Comparison of ENCODE assay signal across 9 cellular contexts in the genomic region with DNA sequence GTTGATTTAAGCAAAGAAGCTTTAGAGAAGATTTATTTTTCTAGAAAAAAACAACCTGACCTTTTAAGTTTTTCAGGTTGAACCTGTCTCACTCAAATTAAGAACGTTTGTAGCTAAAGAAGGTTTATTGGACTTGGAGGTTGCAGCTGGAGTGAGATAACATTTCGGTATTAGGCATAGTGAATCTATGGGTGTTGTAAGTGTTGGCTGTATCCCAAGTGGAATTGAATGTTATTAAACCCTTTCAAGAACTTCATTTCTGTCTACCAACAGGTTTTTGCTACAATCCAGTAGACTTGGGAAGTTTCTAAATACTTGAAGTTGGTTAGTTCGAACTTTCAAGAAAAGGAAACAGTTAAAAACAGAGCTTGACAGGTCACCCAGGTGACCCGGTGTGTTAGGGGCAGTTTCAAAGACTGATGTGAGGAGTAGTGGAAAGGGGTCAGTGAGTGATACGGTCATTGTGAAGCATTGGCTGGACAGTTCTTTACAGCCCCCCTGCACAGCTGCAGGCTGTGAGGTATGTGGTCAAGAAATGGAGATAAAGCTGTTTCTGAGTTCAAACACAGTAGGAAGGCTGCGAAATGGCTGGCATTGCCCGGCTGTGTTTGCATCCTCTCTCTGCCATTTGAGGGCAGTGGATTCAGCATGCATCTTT. TPM values are rescaled to one million over a fixed set of nuclear protein-coding genes. Genes with fewer than 3 reads are reported as not detected.
A peak's percentile ranks its signal among the peaks of the same experiment; 100 is the strongest.
DNase-seq lines count a peak whose midpoint lies in the region; ATAC-seq, FAIRE-seq and TF ChIP-seq lines count a peak whose summit lies in the region.
"Had no signal": no experiment of that assay in that cellular context is flagged by ENCODE, and none has a peak within 500 bp of the region (broad histone marks: within the 10 kb centered on the region; RNA-seq: fewer than 3 reads in every experiment).

No MANE protein-coding gene starts in this region.

- H3K27ac Mint-ChIP-seq in activated T-helper 2 cell treated with anti-CD3 and anti-CD28 coated beads, Interferon-gamma antibody, Interleukin-2, Interleukin-4, amounts not matched to agents 10 μg/mL and 5 μg/mL and 100 μg/mL, durations not matched to agents 14 hours and 24 hours and 36 hours = peak overlapping the region; percentile 94

- dilution Hi-C loops in keratinocyte (cut with MboI; ENCODE audit: extremely low pct_ligation_motif_present, low sequenced_read_pairs) = no loop called here

- no peaks in the 10 kb centered on the region for H3K9me3 Mint-ChIP-seq in activated T-helper 2 cell treated with anti-CD3 and anti-CD28 coated beads, Interferon-gamma antibody, Interleukin-2, Interleukin-4, amounts not matched to agents 10 μg/mL and 5 μg/mL and 100 μg/mL, durations not matched to agents 14 hours and 24 hours and 36 hours

- peak overlapping the region; percentile 77; the same call in 1 of the 2 replicates for H3K4me2 ChIP-seq in HepG2 (ENCODE audit: low read depth, low read length)
- H3K4me2 ChIP-seq in keratinocyte (ENCODE audit: control insufficient read depth, extremely low read depth, insufficient read depth, low read depth, low read length) = peak overlapping the region; percentile 38

- intact Hi-C loops in HepG2 (cut with micrococcal nuclease; ENCODE audit: unreplicated experiment) (loop anchor here (10.0 kb wide), 1 partner anchor 184 kb away; a partner anchor contains a TSS), right lobe of liver (cut with DNase I) (loop anchor here in 1 of 2 donors (10.0 kb wide), 1 partner anchor 136 kb away; no protein-coding TSS in a partner anchor), vagina (cut with DNase I) (no loop called here), spleen (cut with DNase I; ENCODE audit: low total_unique reads) (loop anchor here (5.0 to 10.0 kb wide), 2 partner anchors 39 to 126 kb away; a partner anchor contains a TSS)
- intact Hi-C loops in activated T-helper 2 cell treated with anti-CD3 and anti-CD28 coated beads, Interferon-gamma antibody, Interleukin-2, Interleukin-4, amounts not matched to agents 10 μg/mL and 5 μg/mL and 100 μg/mL, durations not matched to agents 14 hours and 24 hours and 36 hours (cut with micrococcal nuclease) = loop anchor here (5.0 to 10.0 kb wide), 2 partner anchors 184 to 424 kb away; a partner anchor contains a TSS

- H3K4me3 ChIP-seq in HepG2 (replicated peaks in 1 of 3; ENCODE audit: insufficient read depth in 1 of 3, low read depth in 2 of 3, low read length in 3 of 3) (no peak overlapping the region; a peak in 1 of 6 replicates), right lobe of liver (no peak overlapping the region), keratinocyte (ENCODE audit: control insufficient read depth in 2 of 3, extremely low read depth in 1 of 3, insufficient read depth in 2 of 3, low read depth in 1 of 3, low read length in 3 of 3) (no peak overlapping the region), vagina (peak overlapping the region in 1 of 2 donors; percentile 97), spleen (peak overlapping the region in 2 of 8 donors; percentile 94 to 97)

- H3K27me3 Mint-ChIP-seq in activated T-helper 2 cell treated with anti-CD3 and anti-CD28 coated beads, Interferon-gamma antibody, Interleukin-2, Interleukin-4, amounts not matched to agents 10 μg/mL and 5 μg/mL and 100 μg/mL, durations not matched to agents 14 hours and 24 hours and 36 hours (ENCODE audit: low read depth) = no peaks in the 10 kb centered on the region

- no peaks in the 10 kb centered on the region for H3K36me3 ChIP-seq in HepG2 (replicated peaks in 1 of 2; ENCODE audit: control insufficient read depth in 1 of 2, insufficient read depth in 2 of 2, low read length in 2 of 2)
- H3K36me3 ChIP-seq in right lobe of liver = no peaks in the 10 kb centered on the region
- H3K36me3 ChIP-seq in keratinocyte (ENCODE audit: control insufficient read depth in 2 of 2, extremely low read depth in 1 of 2, insufficient read depth in 2 of 2, low read length in 2 of 2) = no peaks in the 10 kb centered on the region
- no peaks in the 10 kb centered on the region for H3K36me3 ChIP-seq in vagina
- peaks cover 0 to 8% (median 0%) of the 10 kb centered on the region in 6 donors for H3K36me3 ChIP-seq in spleen

- WGBS in HepG2 (ENCODE audit: low lambda C conversion rate) = 82% methylated on average over 7 of the region's 7 CpGs
- 45% methylated on average over 5 of the region's 7 CpGs for WGBS in right lobe of liver (ENCODE audit: insufficient coverage, low coverage, low lambda C conversion rate, missing lambda C conversion rate)
- 71 to 80% (median 74%) methylated on average over 7 of the region's 7 CpGs for WGBS in spleen, 5 donors

- DNase-seq in HepG2 (ENCODE audit: low spot score) (no peak), right lobe of liver (no peak), keratinocyte (ENCODE audit: low read depth, low spot score) (no peak), vagina (ENCODE audit: extremely low spot score in 2 of 2) (no peak), spleen (no peak), GM10248 (ENCODE audit: extremely low spot score) (no peak), inferior parietal cortex (ENCODE audit: extremely low spot score) (no peak)
- no peak for DNase-seq in activated T-helper 2 cell treated with anti-CD3 and anti-CD28 coated beads, Interferon-gamma antibody, Interleukin-2, Interleukin-4, amounts not matched to agents 10 μg/mL and 5 μg/mL and 100 μg/mL, durations not matched to agents 14 hours and 24 hours and 36 hours (ENCODE audit: low spot score)
- DNase-seq: NCI-H526 treated with DMSO at 0.1 percent for 48 hours had no signal

- peaks cover 14% of the 10 kb centered on the region; the same call in 1 of the 2 replicates for H4K20me1 ChIP-seq in HepG2 (ENCODE audit: insufficient read depth, low read length)
- H4K20me1 ChIP-seq in keratinocyte (ENCODE audit: control insufficient read depth, extremely low read depth, insufficient read depth, low read length) = no peaks in the 10 kb centered on the region

- BruUV-seq in HepG2 (replicated peaks; lab: Mats Ljungman, UMichigan) = no TSS peak

- H3K4me1 ChIP-seq in HepG2 (ENCODE audit: insufficient read depth, low read length) (peaks cover 47% of the 10 kb centered on the region), right lobe of liver (peaks cover 0 to 15% (median 3%) of the 10 kb centered on the region in 4 donors), keratinocyte (ENCODE audit: control insufficient read depth, extremely low read depth, insufficient read depth, low read length) (peaks cover 10% of the 10 kb centered on the region), vagina (peaks cover 44% of the 10 kb centered on the region), spleen (peaks cover 27 to 74% (median 46%) of the 10 kb centered on the region in 6 donors)

- peaks cover 24% of the 10 kb centered on the region for H3K79me2 ChIP-seq in HepG2 (ENCODE audit: insufficient read depth, low read length)
- H3K79me2 ChIP-seq in keratinocyte (ENCODE audit: control insufficient read depth, insufficient read depth, low read length) = peaks cover 22% of the 10 kb centered on the region

- H3K4me1 Mint-ChIP-seq in activated T-helper 2 cell treated with anti-CD3 and anti-CD28 coated beads, Interferon-gamma antibody, Interleukin-2, Interleukin-4, amounts not matched to agents 10 μg/mL and 5 μg/mL and 100 μg/mL, durations not matched to agents 14 hours and 24 hours and 36 hours (ENCODE audit: low read depth) = peaks cover 27% of the 10 kb centered on the region

- CTCF ChIA-PET in HepG2 (lab: Yijun Ruan, JAX; ENCODE audit: low intra/inter-chr PET ratio, low total read pairs) (no interaction called here), GM10248 (lab: Yijun Ruan, JAX) (interaction anchor here (1.1 to 6.2 kb wide), 9 partner anchors 10 to 86 kb away, joined by 3 to 26 read pairs (median 4); no protein-coding TSS in a partner anchor)

- ATAC-seq in HepG2 (no peak), right lobe of liver (no peak)

- in situ Hi-C loops in HepG2 (cut with HindIII; ENCODE audit: extremely low pct_ligation_motif_present, low pct_unique_long_range_greater_than_20kb) = loop anchor here (5.0 kb wide), 1 partner anchor 34 kb away; a partner anchor contains a TSS

- FAIRE-seq in HepG2 (lab: Jason Lieb, UNC) (no peak), keratinocyte (lab: Jason Lieb, UNC) (no peak)

- TF ChIP-seq POLR2A in HepG2 (IDR thresholded peaks at IDR 0.05; ENCODE audit: insufficient read depth in 1 of 2, low read depth in 2 of 2, low read length in 2 of 2) = no peak
- TF ChIP-seq POLR2A in right lobe of liver (IDR thresholded peaks at IDR 0.05) = no peak
- no peak for TF ChIP-seq POLR2A in vagina (IDR thresholded peaks at IDR 0.05)
- TF ChIP-seq POLR2A in spleen (IDR thresholded peaks at IDR 0.05) = no peak

- POLR2A ChIA-PET in HepG2 (lab: Yijun Ruan, JAX) (interaction anchor here (0.6 to 8.3 kb wide), 8 partner anchors 14 to 1008 kb away, joined by 3 to 270 read pairs (median 3); a partner anchor contains a TSS), GM10248 (lab: Yijun Ruan, JAX) (interaction anchor here (0.7 kb wide), 2 partner anchors 20 to 107 kb away, joined by 6 to 9 read pairs; no protein-coding TSS in a partner anchor)

- TF ChIP-seq EP300 in HepG2 (IDR thresholded peaks at IDR 0.05; ENCODE audit: low read depth in 2 of 2, low read length in 2 of 2) (no peak), HepG2 (CRISPR knock-in tag; IDR thresholded peaks at IDR 0.05; ENCODE audit: borderline replicate concordance) (no peak)

- H3K9ac ChIP-seq in HepG2 (ENCODE audit: insufficient read depth, low read depth, low read length) (no peak overlapping the region), keratinocyte (ENCODE audit: control insufficient read depth, extremely low read depth, insufficient read depth, low read length) (no peak overlapping the region)

- TF ChIP-seq CTCF in HepG2 (CRISPR knock-in tag; IDR thresholded peaks at IDR 0.05) = no peak
- TF ChIP-seq CTCF in right lobe of liver (IDR thresholded peaks at IDR 0.05) = no peak
- TF ChIP-seq CTCF in keratinocyte (optimal IDR thresholded peaks at IDR 0.05 in 1 of 3, IDR thresholded peaks at IDR 0.05 in 1 of 3, conservative IDR thresholded peaks at IDR 0.05 in 1 of 3; ENCODE audit: extremely low read depth in 1 of 3, insufficient read depth in 2 of 3, low read length in 3 of 3) = no peak
- TF ChIP-seq CTCF in vagina (IDR thresholded peaks at IDR 0.05) = no peak
- TF ChIP-seq CTCF in spleen (IDR thresholded peaks at IDR 0.05 in 8 of 11, conservative IDR thresholded peaks at IDR 0.05 in 3 of 11) = no peak
- no peak for TF ChIP-seq CTCF in GM10248 (IDR thresholded peaks at IDR 0.05; ENCODE audit: control extremely low read depth, extremely low read depth, low read depth, missing control alignments)

- TF ChIP-seq RAD21 in HepG2 (CRISPR knock-in tag; IDR thresholded peaks at IDR 0.05) = no peak

- peak overlapping the region; percentile 100 for H3K4me3 Mint-ChIP-seq in activated T-helper 2 cell treated with anti-CD3 and anti-CD28 coated beads, Interferon-gamma antibody, Interleukin-2, Interleukin-4, amounts not matched to agents 10 μg/mL and 5 μg/mL and 100 μg/mL, durations not matched to agents 14 hours and 24 hours and 36 hours (ENCODE audit: low read depth)

- H3K27ac ChIP-seq in HepG2 (ENCODE audit: extremely low read length, insufficient read depth, low read length) = no peak overlapping the region
- no peak overlapping the region for H3K27ac ChIP-seq in right lobe of liver
- H3K27ac ChIP-seq in keratinocyte (ENCODE audit: control insufficient read depth, insufficient read depth, low read length) = no peak overlapping the region
- peak overlapping the region; percentile 19 for H3K27ac ChIP-seq in vagina
- H3K27ac ChIP-seq in spleen = peak overlapping the region in 4 of 8 donors; percentile 26 to 98 (median 96)

- H3K27me3 ChIP-seq in HepG2 (ENCODE audit: control insufficient read depth in 1 of 2, insufficient read depth in 2 of 2, low read length in 2 of 2) (no peaks in the 10 kb centered on the region; a peak in 1 of 5 replicates), right lobe of liver (no peaks in the 10 kb centered on the region), keratinocyte (ENCODE audit: control insufficient read depth, extremely low read depth, insufficient read depth, low read length) (no peaks in the 10 kb centered on the region), vagina (no peaks in the 10 kb centered on the region), spleen (replicated peaks in 1 of 7) (no peaks in the 10 kb centered on the region)

- peaks cover 34% of the 10 kb centered on the region for H3K36me3 Mint-ChIP-seq in activated T-helper 2 cell treated with anti-CD3 and anti-CD28 coated beads, Interferon-gamma antibody, Interleukin-2, Interleukin-4, amounts not matched to agents 10 μg/mL and 5 μg/mL and 100 μg/mL, durations not matched to agents 14 hours and 24 hours and 36 hours (ENCODE audit: low read depth)

- H3K9me1 ChIP-seq in keratinocyte (ENCODE audit: control insufficient read depth, extremely low read depth, insufficient read depth, low read length) = no peaks in the 10 kb centered on the region

- no peaks in the 10 kb centered on the region for H3K9me3 ChIP-seq in HepG2 (ENCODE audit: low read length)
- H3K9me3 ChIP-seq in right lobe of liver = no peaks in the 10 kb centered on the region
- no peaks in the 10 kb centered on the region for H3K9me3 ChIP-seq in keratinocyte (ENCODE audit: control insufficient read depth, low read depth, low read length)
- no peaks in the 10 kb centered on the region for H3K9me3 ChIP-seq in vagina
- no peaks in the 10 kb centered on the region for H3K9me3 ChIP-seq in spleen

- H2AFZ ChIP-seq in HepG2 (ENCODE audit: low read length) = no peak overlapping the region
- no peak overlapping the region for H2AFZ ChIP-seq in keratinocyte (ENCODE audit: control insufficient read depth, low read length)

RNA-seq across cellular contexts. Expression of a gene that starts 2.5 kb away (rescaled TPM):
- total RNA-seq in HepG2 (2016; rRNA removed; fragmentation: Illumina TruSeq; extraction: Trizol) = 36.1 and 43.2 TPM in 2 replicates
- 13.4 and 14.0 TPM in 2 replicates for total RNA-seq in HepG2 (2016; cell fraction: cytosol; rRNA removed; fragmentation: Illumina TruSeq; extraction: Trizol; ENCODE audit: low read depth)
- total RNA-seq in HepG2 (2016; cell fraction: insoluble cytoplasmic fraction; rRNA removed; fragmentation: Illumina TruSeq; extraction: Trizol) = 37.2 and 41.5 TPM in 2 replicates
- total RNA-seq in HepG2 (2016; cell fraction: membrane; rRNA removed; fragmentation: Illumina TruSeq; extraction: Trizol) = 20.4 and 22.9 TPM in 2 replicates
- 17.5 and 20.0 TPM in 2 replicates for total RNA-seq in HepG2 (2016; cell fraction: nucleus; rRNA removed; fragmentation: Illumina TruSeq; extraction: Trizol)
- polyA plus RNA-seq in HepG2 (2011; rRNA removed) = 14.8 and 18.0 TPM in 2 replicates
- 14.9 and 15.6 TPM in 2 replicates for polyA plus RNA-seq in HepG2 (2011; cell fraction: cytosol; rRNA removed)
- 12.6 and 13.8 TPM in 2 replicates for polyA plus RNA-seq in HepG2 (2011; cell fraction: nucleus; rRNA removed)
- 12.0 and 15.3 TPM in 2 replicates for polyA plus RNA-seq in HepG2 (2012)
- 5.2 and 5.5 TPM in 2 replicates for polyA plus RNA-seq in HepG2 (2016; cell fraction: cytosol; fragmentation: Illumina TruSeq; extraction: Trizol; ENCODE audit: low read depth)
- 26.8 and 28.7 TPM in 2 replicates for polyA plus RNA-seq in HepG2 (2016; cell fraction: insoluble cytoplasmic fraction; fragmentation: Illumina TruSeq; extraction: Trizol; ENCODE audit: low read depth)
- polyA plus RNA-seq in HepG2 (2016; cell fraction: membrane; fragmentation: Illumina TruSeq; extraction: Trizol; ENCODE audit: low read depth) = 7.8 and 9.2 TPM in 2 replicates
- polyA plus RNA-seq in HepG2 (2016; cell fraction: nucleus; fragmentation: Illumina TruSeq; extraction: Trizol; ENCODE audit: insufficient read depth, low read depth) = 20.6 and 21.7 TPM in 2 replicates
- 10.7 and 14.8 TPM in 2 replicates for polyA minus RNA-seq in HepG2 (2011; rRNA and poly(A)+ RNA removed; ENCODE audit: low replicate concordance)
- polyA minus RNA-seq in HepG2 (2011; cell fraction: cytosol; rRNA and poly(A)+ RNA removed) = 8.2 and 9.3 TPM in 2 replicates
- 7.6 and 7.7 TPM in 2 replicates for polyA minus RNA-seq in HepG2 (2011; cell fraction: nucleus; rRNA and poly(A)+ RNA removed)
- total RNA-seq in right lobe of liver = 10 to 100 TPM in 2 of 6 experiments, 1 to 10 TPM in 4; 5.4 to 12.2 (median 6.3) TPM
- 17.7 and 19.5 TPM in 2 replicates for total RNA-seq in activated T-helper 2 cell treated with anti-CD3 and anti-CD28 coated beads, Interferon-gamma antibody, Interleukin-2, Interleukin-4, amounts not matched to agents 10 μg/mL and 5 μg/mL and 100 μg/mL, durations not matched to agents 14 hours and 24 hours and 36 hours
- 14.1 to 18.8 TPM (median 16.7 TPM) in 3 replicates for polyA plus RNA-seq in keratinocyte
- 7.7 TPM for polyA plus RNA-seq in keratinocyte (2011; ENCODE audit: low read depth)
- 12.2 and 12.8 TPM in 2 replicates for polyA plus RNA-seq in keratinocyte (2011; cell fraction: cytosol; rRNA removed)
- polyA plus RNA-seq in keratinocyte (2011; cell fraction: nucleus; rRNA removed) = 21.2 and 24.7 TPM in 2 replicates
- polyA plus RNA-seq in keratinocyte (2012; ENCODE audit: low replicate concordance) = 11.4 and 16.6 TPM in 2 replicates
- 7.4 to 15.6 TPM (median 7.6 TPM) in 3 replicates for polyA minus RNA-seq in keratinocyte
- polyA minus RNA-seq in keratinocyte (2011; cell fraction: cytosol; rRNA and poly(A)+ RNA removed) = 12.5 TPM
- 6.9 and 8.9 TPM in 2 replicates for polyA minus RNA-seq in keratinocyte (2011; cell fraction: nucleus; rRNA and poly(A)+ RNA removed)
- 16.7 TPM for total RNA-seq in vagina
- total RNA-seq in spleen = 10 to 100 TPM; 22.2 to 63.3 (median 25.6) TPM
- 10 to 100 TPM; 51.7 to 63.2 (median 56.0) TPM for polyA plus RNA-seq in spleen

RNA-seq across cellular contexts. Expression of a gene that starts 26.0 kb away (rescaled TPM):
- total RNA-seq in HepG2 (2016; rRNA removed; fragmentation: Illumina TruSeq; extraction: Trizol) = 0.04 and 0.06 TPM in 2 replicates
- 0.10 TPM in 1 of 2 replicates, not detected in the other for total RNA-seq in HepG2 (2016; cell fraction: cytosol; rRNA removed; fragmentation: Illumina TruSeq; extraction: Trizol; ENCODE audit: low read depth)
- 0.04 TPM in 1 of 2 replicates, not detected in the other for total RNA-seq in HepG2 (2016; cell fraction: insoluble cytoplasmic fraction; rRNA removed; fragmentation: Illumina TruSeq; extraction: Trizol)
- total RNA-seq in HepG2 (2016; cell fraction: membrane; rRNA removed; fragmentation: Illumina TruSeq; extraction: Trizol) = 0.10 TPM in 1 of 2 replicates, not detected in the other
- not detected in 2 replicates for total RNA-seq in HepG2 (2016; cell fraction: nucleus; rRNA removed; fragmentation: Illumina TruSeq; extraction: Trizol)
- 0.03 and 0.05 TPM in 2 replicates for polyA plus RNA-seq in HepG2 (2011; rRNA removed)
- 0.05 TPM in 2 replicates for polyA plus RNA-seq in HepG2 (2011; cell fraction: cytosol; rRNA removed)
- polyA plus RNA-seq in HepG2 (2011; cell fraction: nucleus; rRNA removed) = 0.08 TPM in 1 of 2 replicates, not detected in the other
- not detected in 2 replicates for polyA plus RNA-seq in HepG2 (2012)
- not detected in 2 replicates for polyA plus RNA-seq in HepG2 (2016; cell fraction: cytosol; fragmentation: Illumina TruSeq; extraction: Trizol; ENCODE audit: low read depth)
- polyA plus RNA-seq in HepG2 (2016; cell fraction: insoluble cytoplasmic fraction; fragmentation: Illumina TruSeq; extraction: Trizol; ENCODE audit: low read depth) = not detected in 2 replicates
- polyA plus RNA-seq in HepG2 (2016; cell fraction: membrane; fragmentation: Illumina TruSeq; extraction: Trizol; ENCODE audit: low read depth) = not detected in 2 replicates
- not detected in 2 replicates for polyA plus RNA-seq in HepG2 (2016; cell fraction: nucleus; fragmentation: Illumina TruSeq; extraction: Trizol; ENCODE audit: insufficient read depth, low read depth)
- not detected in 2 replicates for polyA minus RNA-seq in HepG2 (2011; rRNA and poly(A)+ RNA removed; ENCODE audit: low replicate concordance)
- not detected in 2 replicates for polyA minus RNA-seq in HepG2 (2011; cell fraction: cytosol; rRNA and poly(A)+ RNA removed)
- polyA minus RNA-seq in HepG2 (2011; cell fraction: nucleus; rRNA and poly(A)+ RNA removed) = 0.12 TPM in 1 of 2 replicates, not detected in the other
- total RNA-seq in right lobe of liver = under 1 TPM in 1 of 6 experiments, not detected in 5; 0.16 TPM
- total RNA-seq in activated T-helper 2 cell treated with anti-CD3 and anti-CD28 coated beads, Interferon-gamma antibody, Interleukin-2, Interleukin-4, amounts not matched to agents 10 μg/mL and 5 μg/mL and 100 μg/mL, durations not matched to agents 14 hours and 24 hours and 36 hours = not detected in 2 replicates
- polyA plus RNA-seq in keratinocyte = 0.01 to 0.05 TPM in 2 of 3 replicates, not detected in the other
- not detected for polyA plus RNA-seq in keratinocyte (2011; ENCODE audit: low read depth)
- polyA plus RNA-seq in keratinocyte (2011; cell fraction: cytosol; rRNA removed) = 0.03 TPM in 1 of 2 replicates, not detected in the other
- not detected in 2 replicates for polyA plus RNA-seq in keratinocyte (2011; cell fraction: nucleus; rRNA removed)
- polyA plus RNA-seq in keratinocyte (2012; ENCODE audit: low replicate concordance) = 0.08 TPM in 1 of 2 replicates, not detected in the other
- polyA minus RNA-seq in keratinocyte = not detected in 3 replicates
- polyA minus RNA-seq in keratinocyte (2011; cell fraction: cytosol; rRNA and poly(A)+ RNA removed) = not detected
- not detected in 2 replicates for polyA minus RNA-seq in keratinocyte (2011; cell fraction: nucleus; rRNA and poly(A)+ RNA removed)
- not detected for total RNA-seq in vagina
- 1 to 10 TPM in 4 of 7 donors, under 1 TPM in 3; 0.59 to 1.8 (median 1.3) TPM for total RNA-seq in spleen
- polyA plus RNA-seq in spleen = under 1 TPM; 0.27 to 0.67 (median 0.48) TPM

RNA-seq across cellular contexts. Expression of a gene that starts 33.5 kb away (rescaled TPM):
- total RNA-seq in HepG2 (2016; rRNA removed; fragmentation: Illumina TruSeq; extraction: Trizol) (5.0 and 6.8 TPM in 2 replicates), right lobe of liver (1 to 10 TPM; 4.3 to 6.0 (median 5.5) TPM), vagina (19.2 TPM), spleen (10 to 100 TPM; 20.0 to 27.5 (median 25.3) TPM)
- 1.6 and 1.9 TPM in 2 replicates for total RNA-seq in HepG2 (2016; cell fraction: cytosol; rRNA removed; fragmentation: Illumina TruSeq; extraction: Trizol; ENCODE audit: low read depth)
- total RNA-seq in HepG2 (2016; cell fraction: insoluble cytoplasmic fraction; rRNA removed; fragmentation: Illumina TruSeq; extraction: Trizol) = 4.5 and 6.4 TPM in 2 replicates
- 4.8 and 5.3 TPM in 2 replicates for total RNA-seq in HepG2 (2016; cell fraction: membrane; rRNA removed; fragmentation: Illumina TruSeq; extraction: Trizol)
- total RNA-seq in HepG2 (2016; cell fraction: nucleus; rRNA removed; fragmentation: Illumina TruSeq; extraction: Trizol) = 4.9 and 6.1 TPM in 2 replicates
- polyA plus RNA-seq in HepG2 (2011; rRNA removed) (11.1 and 13.5 TPM in 2 replicates), keratinocyte (4.2 to 6.5 TPM (median 5.0 TPM) in 3 replicates), spleen (1 to 10 TPM; 3.4 to 4.8 (median 3.4) TPM)
- polyA plus RNA-seq in HepG2 (2011; cell fraction: cytosol; rRNA removed) = 9.5 and 11.4 TPM in 2 replicates
- polyA plus RNA-seq in HepG2 (2011; cell fraction: nucleus; rRNA removed) = 9.0 and 9.1 TPM in 2 replicates
- 7.3 and 7.8 TPM in 2 replicates for polyA plus RNA-seq in HepG2 (2012)
- 0.24 and 0.26 TPM in 2 replicates for polyA plus RNA-seq in HepG2 (2016; cell fraction: cytosol; fragmentation: Illumina TruSeq; extraction: Trizol; ENCODE audit: low read depth)
- 5.3 and 6.6 TPM in 2 replicates for polyA plus RNA-seq in HepG2 (2016; cell fraction: insoluble cytoplasmic fraction; fragmentation: Illumina TruSeq; extraction: Trizol; ENCODE audit: low read depth)
- 1.5 and 1.7 TPM in 2 replicates for polyA plus RNA-seq in HepG2 (2016; cell fraction: membrane; fragmentation: Illumina TruSeq; extraction: Trizol; ENCODE audit: low read depth)
- polyA plus RNA-seq in HepG2 (2016; cell fraction: nucleus; fragmentation: Illumina TruSeq; extraction: Trizol; ENCODE audit: insufficient read depth, low read depth) = 8.7 and 9.2 TPM in 2 replicates
- polyA minus RNA-seq in HepG2 (2011; rRNA and poly(A)+ RNA removed; ENCODE audit: low replicate concordance) = 16.6 and 32.3 TPM in 2 replicates
- polyA minus RNA-seq in HepG2 (2011; cell fraction: cytosol; rRNA and poly(A)+ RNA removed) = 14.7 and 15.5 TPM in 2 replicates
- 14.7 and 18.9 TPM in 2 replicates for polyA minus RNA-seq in HepG2 (2011; cell fraction: nucleus; rRNA and poly(A)+ RNA removed)
- total RNA-seq in activated T-helper 2 cell treated with anti-CD3 and anti-CD28 coated beads, Interferon-gamma antibody, Interleukin-2, Interleukin-4, amounts not matched to agents 10 μg/mL and 5 μg/mL and 100 μg/mL, durations not matched to agents 14 hours and 24 hours and 36 hours = 14.2 and 14.4 TPM in 2 replicates
- 1.4 TPM for polyA plus RNA-seq in keratinocyte (2011; ENCODE audit: low read depth)
- polyA plus RNA-seq in keratinocyte (2011; cell fraction: cytosol; rRNA removed) = 3.3 and 5.7 TPM in 2 replicates
- polyA plus RNA-seq in keratinocyte (2011; cell fraction: nucleus; rRNA removed) = 8.0 and 8.2 TPM in 2 replicates
- 3.0 and 3.6 TPM in 2 replicates for polyA plus RNA-seq in keratinocyte (2012; ENCODE audit: low replicate concordance)
- polyA minus RNA-seq in keratinocyte = 5.6 to 13.1 TPM (median 10.2 TPM) in 3 replicates
- polyA minus RNA-seq in keratinocyte (2011; cell fraction: cytosol; rRNA and poly(A)+ RNA removed) = 5.4 TPM
- polyA minus RNA-seq in keratinocyte (2011; cell fraction: nucleus; rRNA and poly(A)+ RNA removed) = 6.0 and 10.6 TPM in 2 replicates
